Comparison of ENCODE assay signal across 11 cellular contexts in genomic region chr5:172235132-172235780, GRCh38. TPM values are rescaled to one million over a fixed set of nuclear protein-coding genes. Genes with fewer than 3 reads are reported as not detected.
A peak's percentile ranks its signal among the peaks of the same experiment; 100 is the strongest.
DNase-seq lines count a peak whose midpoint lies in the region; ATAC-seq, FAIRE-seq and TF ChIP-seq lines count a peak whose summit lies in the region.
"Had no signal": no experiment of that assay in that cellular context is flagged by ENCODE, and none has a peak within 500 bp of the region (broad histone marks: within the 10 kb centered on the region; RNA-seq: fewer than 3 reads in every experiment).

No MANE protein-coding gene starts in this region.

- TF ChIP-seq CTCF in AG10803 (conservative IDR thresholded peaks at IDR 0.05; ENCODE audit: low read length): no peak

- DNase-seq in AG10803 (ENCODE audit: low read depth): peak; percentile 48
- DNase-seq in KBM-7: peak; percentile 69
- DNase-seq in dermis blood vessel endothelial cell: peak; percentile 2
- DNase-seq in urothelium cell line (ENCODE audit: low spot score): no peak
- DNase-seq in NCI-H1930 (lab: John Stamatoyannopoulos, UW): no peak
- no peak for DNase-seq in anterior cingulate cortex (lab: John Stamatoyannopoulos, UW)
- no peak for DNase-seq in NCI-H1092 treated with DMSO at 0.1 percent for 48 hours (lab: John Stamatoyannopoulos, UW)

- no peak overlapping the region for H3K4me3 ChIP-seq in AG10803 (ENCODE audit: low read length)
- H3K4me3 ChIP-seq: thoracic aorta had no signal

- ATAC-seq in GM19467 (IDR thresholded peaks at IDR 0.05; ENCODE audit: unreplicated experiment): peak; percentile 54

- in situ Hi-C loops in KBM-7 (cut with MboI; ENCODE audit: low pct_unique_long_range_greater_than_20kb, low sequenced_read_pairs): no loop called here

- no peak for FAIRE-seq in urothelium cell line (lab: Jason Lieb, UNC)

RNA-seq across cellular contexts. Expression of gene EFCAB9, which starts 41.3 kb away (rescaled TPM):
- not detected in 2 replicates for total RNA-seq in dermis blood vessel endothelial cell
- total RNA-seq: activated T-helper 1 cell treated with anti-CD3 and anti-CD28 coated beads, Interleukin-12 subunit alpha, Interleukin-12 subunit beta, Interleukin-2, Interleukin-4 antibody, amounts not matched to agents 30 ng/mL and 10 ng/mL and 1 ng/mL, durations not matched to agents 14 hours and 24 hours and 36 hours; lung microvascular endothelial cell; thoracic aorta had no signal

RNA-seq across cellular contexts. Expression of gene STK10, which starts 47.2 kb away (rescaled TPM):
- 56.0 and 61.8 TPM in 2 replicates for total RNA-seq in dermis blood vessel endothelial cell

RNA-seq across cellular contexts. Expression of gene UBTD2, which starts 48.3 kb away (rescaled TPM):
- total RNA-seq in dermis blood vessel endothelial cell: 25.7 and 29.4 TPM in 2 replicates

Comparison
In these comparisons a context has a peak if more than half of its experiments do, and no peak if none do; other contexts are left out.
1. DNase-seq: peak in AG10803 (single experiment), KBM-7 (single experiment) and dermis blood vessel endothelial cell (single experiment); none in urothelium cell line (single experiment), NCI-H1930 (0 of 2), anterior cingulate cortex (0 of 58) and NCI-H1092 treated with DMSO at 0.1 percent for 48 hours (single experiment).